In the genomic region with DNA sequence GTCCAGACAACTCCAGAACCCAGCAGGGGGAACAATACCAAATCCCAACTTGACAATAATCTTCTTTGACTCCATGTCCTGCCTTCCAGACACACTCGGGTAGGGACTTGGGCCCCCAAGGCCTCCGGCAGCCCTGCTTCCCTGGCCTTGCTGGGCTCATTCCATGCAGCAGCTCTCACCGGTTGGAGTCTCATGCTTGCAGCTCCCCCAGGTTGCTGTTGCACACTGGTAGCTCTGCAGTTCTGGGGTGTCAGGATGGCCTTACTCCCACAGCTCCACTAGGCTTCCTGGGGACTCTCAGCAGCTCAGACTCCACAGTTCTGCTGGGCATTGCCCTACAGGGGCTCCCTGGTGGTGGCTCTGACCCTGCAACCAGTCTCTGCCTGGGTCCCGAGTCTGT, we compare ENCODE assay signal across 34 cellular contexts.
"Had no signal": no experiment of that assay in that cellular context is flagged by ENCODE, and none has a peak within 500 bp of the region (broad histone marks: within the 10 kb centered on the region; RNA-seq: fewer than 3 reads in every experiment).

No MANE protein-coding gene starts in this region.

- H3K36me3 Mint-ChIP-seq: activated naive CD4-positive, alpha-beta T cell treated with anti-CD3 and anti-CD28 coated beads, Interleukin-2, amount 10 ng/mL, durations not matched to agents 7 days and 5 days; activated naive CD4-positive, alpha-beta T cell treated with anti-CD3 and anti-CD28 coated beads, Interleukin-2, amount 50 U/mL, for 72 hours; activated naive CD8-positive, alpha-beta T cell treated with anti-CD3 and anti-CD28 coated beads, Interleukin-2, amount 10 ng/mL, durations not matched to agents 7 days and 5 days had no signal

- H3K27me3 Mint-ChIP-seq: activated CD4-positive, alpha-beta memory T cell treated with anti-CD3 and anti-CD28 coated beads, Interleukin-2, amount 10 ng/mL, durations not matched to agents 7 days and 5 days; activated CD4-positive, alpha-beta T cell treated with anti-CD3 and anti-CD28 coated beads for 36 hours; activated CD4-positive, alpha-beta T cell treated with anti-CD3 and anti-CD28 coated beads, Interleukin-2, amount 10 ng/mL, durations not matched to agents 24 days and 14 days; activated naive CD8-positive, alpha-beta T cell treated with anti-CD3 and anti-CD28 coated beads, Interleukin-2, amount 10 ng/mL, durations not matched to agents 7 days and 5 days; activated T-cell treated with anti-CD3 and anti-CD28 coated beads, Interleukin-2, amount 50 U/mL, for 24 hours; central memory CD8-positive, alpha-beta T cell; dendritic cell treated with granulocyte-macrophage colony-stimulating factor and Interleukin-4, amounts not matched to agents 40 ng/mL and 50 ng/mL, for 4 days; T-cell had no signal

- H3K9me3 ChIP-seq: ascending aorta, breast epithelium, esophagus muscularis mucosa, gastrocnemius medialis had no signal

- H3K27ac Mint-ChIP-seq: activated B cell treated with CpG ODN at 0.5 μM for 24 hours; activated CD4-positive, alpha-beta memory T cell treated with anti-CD3 and anti-CD28 coated beads, Interleukin-2, amount 10 ng/mL, durations not matched to agents 7 days and 5 days; activated CD4-positive, alpha-beta T cell treated with anti-CD3 and anti-CD28 coated beads for 36 hours; activated CD4-positive, alpha-beta T cell treated with anti-CD3 and anti-CD28 coated beads, Interleukin-2, amount 10 ng/mL, durations not matched to agents 24 days and 14 days; activated naive CD4-positive, alpha-beta T cell treated with anti-CD3 and anti-CD28 coated beads, Interleukin-2, amount 10 ng/mL, durations not matched to agents 7 days and 5 days; activated naive CD4-positive, alpha-beta T cell treated with anti-CD3 and anti-CD28 coated beads, Interleukin-2, amount 50 U/mL, for 72 hours; activated naive CD8-positive, alpha-beta T cell treated with anti-CD3 and anti-CD28 coated beads, Interleukin-2, amount 10 ng/mL, durations not matched to agents 7 days and 5 days; activated T-cell treated with anti-CD3 and anti-CD28 coated beads, Interleukin-2, amount 50 U/mL, for 24 hours; activated T-cell treated with anti-CD3 and anti-CD28 coated beads, Interleukin-2, amount 50 U/mL, for 72 hours; brain; dendritic cell treated with granulocyte-macrophage colony-stimulating factor and Interleukin-4, amounts not matched to agents 40 ng/mL and 50 ng/mL, for 4 days; endodermal cell; T-cell; T-helper 1 cell treated with Interleukin-12 subunit alpha and Interleukin-12 subunit beta and Interleukin-4 antibody, amounts not matched to agents 30 μg/mL and 1 μg/mL, for 36 hours had no signal

- H3K9me3 Mint-ChIP-seq: activated CD4-positive, alpha-beta memory T cell treated with anti-CD3 and anti-CD28 coated beads, Interleukin-2, amount 10 ng/mL, durations not matched to agents 7 days and 5 days; activated CD4-positive, alpha-beta T cell treated with anti-CD3 and anti-CD28 coated beads, Interleukin-2, amount 10 ng/mL, durations not matched to agents 24 days and 14 days; activated naive CD4-positive, alpha-beta T cell treated with anti-CD3 and anti-CD28 coated beads, Interleukin-2, amount 10 ng/mL, durations not matched to agents 7 days and 5 days; activated naive CD4-positive, alpha-beta T cell treated with anti-CD3 and anti-CD28 coated beads, Interleukin-2, amount 50 U/mL, for 72 hours; activated naive CD8-positive, alpha-beta T cell treated with anti-CD3 and anti-CD28 coated beads, Interleukin-2, amount 10 ng/mL, durations not matched to agents 7 days and 5 days; activated T-cell treated with anti-CD3 and anti-CD28 coated beads, Interleukin-2, amount 50 U/mL, for 24 hours; activated T-cell treated with anti-CD3 and anti-CD28 coated beads, Interleukin-2, amount 50 U/mL, for 72 hours; central memory CD8-positive, alpha-beta T cell; dendritic cell treated with granulocyte-macrophage colony-stimulating factor and Interleukin-4, amounts not matched to agents 40 ng/mL and 50 ng/mL, for 4 days; endodermal cell; T-cell; T-helper 1 cell treated with Interleukin-12 subunit alpha and Interleukin-12 subunit beta and Interleukin-4 antibody, amounts not matched to agents 30 μg/mL and 1 μg/mL, for 36 hours had no signal

- DNase-seq: activated B cell treated with CpG ODN at 0.5 μM for 24 hours; activated CD4-positive, alpha-beta memory T cell treated with anti-CD3 and anti-CD28 coated beads, Interleukin-2, amount 10 ng/mL, durations not matched to agents 7 days and 5 days; activated CD4-positive, alpha-beta T cell treated with anti-CD3 and anti-CD28 coated beads for 36 hours; activated CD4-positive, alpha-beta T cell treated with anti-CD3 and anti-CD28 coated beads, Interleukin-2, amount 10 ng/mL, durations not matched to agents 24 days and 14 days; activated CD4-positive, alpha-beta T cell treated with anti-CD3 and anti-CD28 coated beads, Interleukin-2, amount 50 U/mL, for 4 hours; activated CD8-positive, alpha-beta memory T cell treated with anti-CD3 and anti-CD28 coated beads, Interleukin-2, amount 50 U/mL, for 48 hours; activated gamma-delta T cell; activated naive CD4-positive, alpha-beta T cell; activated naive CD4-positive, alpha-beta T cell treated with anti-CD3 and anti-CD28 coated beads, Interleukin-2, amount 10 ng/mL, durations not matched to agents 7 days and 5 days; activated naive CD8-positive, alpha-beta T cell treated with anti-CD3 and anti-CD28 coated beads, Interleukin-2, amount 10 ng/mL, durations not matched to agents 7 days and 5 days; activated T-cell treated with anti-CD3 and anti-CD28 coated beads for 4 hours; activated T-cell treated with anti-CD3 and anti-CD28 coated beads, Interleukin-2, amount 50 U/mL, for 24 hours; activated T-cell treated with anti-CD3 and anti-CD28 coated beads, Interleukin-2, amount 50 U/mL, for 72 hours; effector memory CD4-positive, alpha-beta T cell; endodermal cell; foreskin keratinocyte; gastrocnemius medialis; glutamatergic neuron; SW 1271; T-cell; T-helper 9 cell; WERI-Rb-1 had no signal

- H3K4me1 ChIP-seq: ascending aorta, breast epithelium, gastrocnemius medialis had no signal

- H3K4me3 ChIP-seq: ascending aorta, breast epithelium, cardiac muscle cell, coronary artery, dorsolateral prefrontal cortex, esophagus muscularis mucosa, gastrocnemius medialis had no signal

- H3K4me1 Mint-ChIP-seq: activated B cell treated with CpG ODN at 0.5 μM for 24 hours; activated CD4-positive, alpha-beta memory T cell treated with anti-CD3 and anti-CD28 coated beads, Interleukin-2, amount 10 ng/mL, durations not matched to agents 7 days and 5 days; activated CD4-positive, alpha-beta T cell treated with anti-CD3 and anti-CD28 coated beads for 36 hours; activated CD4-positive, alpha-beta T cell treated with anti-CD3 and anti-CD28 coated beads, Interleukin-2, amount 10 ng/mL, durations not matched to agents 24 days and 14 days; activated naive CD4-positive, alpha-beta T cell treated with anti-CD3 and anti-CD28 coated beads, Interleukin-2, amount 10 ng/mL, durations not matched to agents 7 days and 5 days had no signal

- ATAC-seq: activated CD4-positive, alpha-beta T cell treated with anti-CD3 and anti-CD28 coated beads for 36 hours; activated CD4-positive, CD25-positive, alpha-beta regulatory T cell treated with anti-CD3 and anti-CD28 coated beads, Interleukin-2, amount 50 U/mL, for 24 hours; activated naive CD4-positive, alpha-beta T cell treated with anti-CD3 and anti-CD28 coated beads, Interleukin-2, amount 50 U/mL, for 72 hours; activated T-cell treated with anti-CD3 and anti-CD28 coated beads, Interleukin-2, amount 50 U/mL, for 72 hours; foreskin keratinocyte; gastrocnemius medialis; T-cell had no signal

- H3K4me3 Mint-ChIP-seq: activated B cell treated with CpG ODN at 0.5 μM for 24 hours; activated CD4-positive, alpha-beta memory T cell treated with anti-CD3 and anti-CD28 coated beads, Interleukin-2, amount 10 ng/mL, durations not matched to agents 7 days and 5 days; activated CD4-positive, alpha-beta T cell treated with anti-CD3 and anti-CD28 coated beads for 36 hours; activated CD4-positive, alpha-beta T cell treated with anti-CD3 and anti-CD28 coated beads, Interleukin-2, amount 10 ng/mL, durations not matched to agents 24 days and 14 days; activated naive CD4-positive, alpha-beta T cell treated with anti-CD3 and anti-CD28 coated beads, Interleukin-2, amount 10 ng/mL, durations not matched to agents 7 days and 5 days; activated naive CD8-positive, alpha-beta T cell treated with anti-CD3 and anti-CD28 coated beads, Interleukin-2, amount 10 ng/mL, durations not matched to agents 7 days and 5 days; activated T-cell treated with anti-CD3 and anti-CD28 coated beads, Interleukin-2, amount 50 U/mL, for 24 hours; activated T-cell treated with anti-CD3 and anti-CD28 coated beads, Interleukin-2, amount 50 U/mL, for 72 hours; brain; central memory CD8-positive, alpha-beta T cell; dendritic cell treated with granulocyte-macrophage colony-stimulating factor and Interleukin-4, amounts not matched to agents 40 ng/mL and 50 ng/mL, for 4 days; endodermal cell; T-cell; T-helper 1 cell treated with Interleukin-12 subunit alpha and Interleukin-12 subunit beta and Interleukin-4 antibody, amounts not matched to agents 30 μg/mL and 1 μg/mL, for 36 hours had no signal

- H3K27ac ChIP-seq: ascending aorta, breast epithelium, cardiac muscle cell, esophagus muscularis mucosa, foreskin keratinocyte, gastrocnemius medialis, WERI-Rb-1 had no signal

- H3K36me3 ChIP-seq: ascending aorta, breast epithelium, cardiac muscle cell, esophagus muscularis mucosa, gastrocnemius medialis, WERI-Rb-1 had no signal

- H3K27me3 ChIP-seq: ascending aorta, breast epithelium, cardiac muscle cell, dorsolateral prefrontal cortex, esophagus muscularis mucosa, foreskin keratinocyte, gastrocnemius medialis had no signal
